Comparison of ENCODE assay signal across 35 cellular contexts in the genomic region with DNA sequence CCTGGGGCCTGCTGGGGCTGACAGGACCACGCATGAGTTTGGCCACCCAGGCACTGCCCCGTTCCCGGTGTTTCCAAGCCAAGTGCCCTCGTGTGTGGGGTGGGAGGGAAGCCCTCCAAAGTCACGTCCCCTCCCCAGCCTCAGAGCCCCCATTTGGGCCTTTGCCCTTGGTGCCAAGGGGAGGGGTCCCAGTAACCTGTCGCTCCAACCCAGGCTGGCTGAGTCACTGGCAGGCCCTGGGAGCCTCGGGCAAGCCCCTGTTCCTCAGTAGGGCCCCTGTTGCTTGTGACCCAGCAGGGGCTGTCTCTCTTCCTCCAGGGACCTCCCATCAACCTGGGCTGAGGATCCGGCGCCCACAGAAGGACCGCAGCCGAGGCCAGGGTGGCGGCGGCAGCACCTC. TPM values are rescaled to one million over a fixed set of nuclear protein-coding genes. Genes with fewer than 3 reads are reported as not detected.
"Had no signal": no experiment of that assay in that cellular context is flagged by ENCODE, and none has a peak within 500 bp of the region (broad histone marks: within the 10 kb centered on the region; RNA-seq: fewer than 3 reads in every experiment).

No MANE protein-coding gene starts in this region.

- H3K4me1 Mint-ChIP-seq: activated B cell treated with CpG ODN at 0.5 μM for 24 hours; activated CD4-positive, alpha-beta T cell treated with anti-CD3 and anti-CD28 coated beads, Interleukin-2, amount 10 ng/mL, durations not matched to agents 24 days and 14 days; activated naive CD8-positive, alpha-beta T cell treated with anti-CD3 and anti-CD28 coated beads for 36 hours; activated T-helper 17 cell treated with anti-CD3 and anti-CD28 coated beads, Interleukin-2, amount 50 U/mL, for 72 hours; T-cell; T-helper 17 cell had no signal

- H3K27me3 ChIP-seq: adrenal gland had no signal

- H3K4me3 Mint-ChIP-seq: activated B cell treated with CpG ODN at 0.5 μM for 24 hours; activated CD4-positive, alpha-beta memory T cell treated with anti-CD3 and anti-CD28 coated beads for 36 hours; activated CD4-positive, alpha-beta T cell treated with anti-CD3 and anti-CD28 coated beads, Interleukin-2, amount 10 ng/mL, durations not matched to agents 24 days and 14 days; activated CD8-positive, alpha-beta T cell treated with anti-CD3 and anti-CD28 coated beads for 36 hours; activated naive CD4-positive, alpha-beta T cell treated with anti-CD3 and anti-CD28 coated beads for 36 hours; activated naive CD8-positive, alpha-beta T cell treated with anti-CD3 and anti-CD28 coated beads for 36 hours; activated T-cell treated with anti-CD3 and anti-CD28 coated beads, Interleukin-2, amount 50 U/mL, for 4 hours; activated T-cell treated with anti-CD3 and anti-CD28 coated beads, Interleukin-2, amount 50 U/mL, for 72 hours; activated T-helper 1 cell treated with anti-CD3 and anti-CD28 coated beads, Interleukin-12 subunit alpha, Interleukin-12 subunit beta, Interleukin-2, Interleukin-4 antibody, amounts not matched to agents 30 ng/mL and 10 ng/mL and 1 ng/mL, durations not matched to agents 14 hours and 24 hours and 36 hours; activated T-helper 17 cell treated with anti-CD3 and anti-CD28 coated beads, Interleukin-2, amount 50 U/mL, for 72 hours; brain; T-cell; T-helper 17 cell; T-helper 2 cell treated with Interferon-gamma antibody and Interleukin-4, amounts not matched to agents 5 μg/mL and 100 μg/mL, for 36 hours had no signal

- H3K4me1 ChIP-seq: adrenal gland, breast epithelium had no signal

- H3K36me3 ChIP-seq: adrenal gland, breast epithelium had no signal

- H3K36me3 Mint-ChIP-seq: activated CD4-positive, alpha-beta memory T cell treated with anti-CD3 and anti-CD28 coated beads for 36 hours; activated naive CD4-positive, alpha-beta T cell treated with anti-CD3 and anti-CD28 coated beads, Interleukin-2, amount 50 U/mL, for 72 hours; activated naive CD8-positive, alpha-beta T cell treated with anti-CD3 and anti-CD28 coated beads for 36 hours; brain; T-cell had no signal

- DNase-seq: activated B cell treated with CpG ODN at 0.5 μM for 24 hours; activated CD4-positive, alpha-beta memory T cell treated with anti-CD3 and anti-CD28 coated beads for 36 hours; activated CD4-positive, alpha-beta T cell treated with anti-CD3 and anti-CD28 coated beads for 4 hours; activated CD4-positive, alpha-beta T cell treated with anti-CD3 and anti-CD28 coated beads, Interleukin-2, amount 10 ng/mL, durations not matched to agents 24 days and 14 days; activated CD4-positive, alpha-beta T cell treated with anti-CD3 and anti-CD28 coated beads, Interleukin-2, amount 50 U/mL, for 1 hour; activated CD4-positive, alpha-beta T cell treated with anti-CD3 and anti-CD28 coated beads, Interleukin-2, amount 50 U/mL, for 4 hours; activated CD4-positive, CD25-positive, alpha-beta regulatory T cell treated with anti-CD3 and anti-CD28 coated beads, Interleukin-2, amount 50 U/mL, for 72 hours; activated CD8-positive, alpha-beta memory T cell treated with anti-CD3 and anti-CD28 coated beads, Interleukin-2, amount 50 U/mL, for 4 hours; activated CD8-positive, alpha-beta T cell treated with anti-CD3 and anti-CD28 coated beads for 36 hours; activated effector memory CD4-positive, alpha-beta T cell treated with anti-CD3 and anti-CD28 coated beads, Interleukin-2, amount 50 U/mL, for 16 hours; activated gamma-delta T cell treated with Interleukin-2 at 50 U/mL for 16 hours; activated naive CD4-positive, alpha-beta T cell; activated naive CD4-positive, alpha-beta T cell treated with anti-CD3 and anti-CD28 coated beads for 36 hours; activated naive CD4-positive, alpha-beta T cell treated with anti-CD3 and anti-CD28 coated beads, Interleukin-2, amount 50 U/mL, for 16 hours; activated naive CD8-positive, alpha-beta T cell treated with anti-CD3 and anti-CD28 coated beads for 36 hours; activated T-cell treated with anti-CD3 and anti-CD28 coated beads for 4 hours; activated T-cell treated with anti-CD3 and anti-CD28 coated beads, Interleukin-2, amount 50 U/mL, for 1 hour; activated T-cell treated with anti-CD3 and anti-CD28 coated beads, Interleukin-2, amount 50 U/mL, for 4 hours; activated T-cell treated with anti-CD3 and anti-CD28 coated beads, Interleukin-2, amount 50 U/mL, for 72 hours; adrenal gland; amniotic stem cell; aorta; central memory CD4-positive, alpha-beta T cell; T-cell; T-helper 17 cell; T-helper 9 cell had no signal

- H3K27ac Mint-ChIP-seq: activated B cell treated with CpG ODN at 0.5 μM for 24 hours; activated CD4-positive, alpha-beta memory T cell treated with anti-CD3 and anti-CD28 coated beads for 36 hours; activated CD4-positive, alpha-beta T cell treated with anti-CD3 and anti-CD28 coated beads, Interleukin-2, amount 10 ng/mL, durations not matched to agents 24 days and 14 days; activated CD8-positive, alpha-beta T cell treated with anti-CD3 and anti-CD28 coated beads for 36 hours; activated naive CD4-positive, alpha-beta T cell treated with anti-CD3 and anti-CD28 coated beads for 36 hours; activated naive CD4-positive, alpha-beta T cell treated with anti-CD3 and anti-CD28 coated beads, Interleukin-2, amount 50 U/mL, for 72 hours; activated naive CD8-positive, alpha-beta T cell treated with anti-CD3 and anti-CD28 coated beads for 36 hours; activated T-cell treated with anti-CD3 and anti-CD28 coated beads, Interleukin-2, amount 50 U/mL, for 72 hours; activated T-helper 1 cell treated with anti-CD3 and anti-CD28 coated beads, Interleukin-12 subunit alpha, Interleukin-12 subunit beta, Interleukin-2, Interleukin-4 antibody, amounts not matched to agents 30 ng/mL and 10 ng/mL and 1 ng/mL, durations not matched to agents 14 hours and 24 hours and 36 hours; activated T-helper 17 cell treated with anti-CD3 and anti-CD28 coated beads, Interleukin-2, amount 50 U/mL, for 72 hours; brain; T-cell; T-helper 17 cell; T-helper 2 cell treated with Interferon-gamma antibody and Interleukin-4, amounts not matched to agents 5 μg/mL and 100 μg/mL, for 36 hours had no signal

- ATAC-seq: activated CD8-positive, alpha-beta T cell treated with anti-CD3 and anti-CD28 coated beads for 36 hours; activated naive CD4-positive, alpha-beta T cell treated with anti-CD3 and anti-CD28 coated beads, Interleukin-2, amount 50 U/mL, for 72 hours; activated T-cell treated with anti-CD3 and anti-CD28 coated beads, Interleukin-2, amount 50 U/mL, for 4 hours; activated T-cell treated with anti-CD3 and anti-CD28 coated beads, Interleukin-2, amount 50 U/mL, for 72 hours; activated T-helper 17 cell treated with anti-CD3 and anti-CD28 coated beads, Interleukin-2, amount 50 U/mL, for 72 hours; T-cell; T-helper 17 cell had no signal

- H3K27me3 Mint-ChIP-seq: activated B cell treated with CpG ODN at 0.5 μM for 24 hours; activated CD4-positive, alpha-beta memory T cell treated with anti-CD3 and anti-CD28 coated beads for 36 hours; activated CD8-positive, alpha-beta T cell treated with anti-CD3 and anti-CD28 coated beads for 36 hours; activated naive CD8-positive, alpha-beta T cell treated with anti-CD3 and anti-CD28 coated beads for 36 hours; activated T-helper 17 cell treated with anti-CD3 and anti-CD28 coated beads, Interleukin-2, amount 50 U/mL, for 72 hours; brain; T-cell; T-helper 17 cell had no signal

- H3K27ac ChIP-seq: adrenal gland, breast epithelium, VCaP had no signal

- H3K4me3 ChIP-seq: adrenal gland, breast epithelium had no signal

- H3K9me3 Mint-ChIP-seq: activated B cell treated with CpG ODN at 0.5 μM for 24 hours; activated CD4-positive, alpha-beta memory T cell treated with anti-CD3 and anti-CD28 coated beads for 36 hours; activated CD4-positive, alpha-beta T cell treated with anti-CD3 and anti-CD28 coated beads, Interleukin-2, amount 10 ng/mL, durations not matched to agents 24 days and 14 days; activated CD8-positive, alpha-beta T cell treated with anti-CD3 and anti-CD28 coated beads for 36 hours; activated naive CD4-positive, alpha-beta T cell treated with anti-CD3 and anti-CD28 coated beads for 36 hours; activated naive CD4-positive, alpha-beta T cell treated with anti-CD3 and anti-CD28 coated beads, Interleukin-2, amount 50 U/mL, for 72 hours; activated naive CD8-positive, alpha-beta T cell treated with anti-CD3 and anti-CD28 coated beads for 36 hours; activated T-cell treated with anti-CD3 and anti-CD28 coated beads, Interleukin-2, amount 50 U/mL, for 4 hours; activated T-cell treated with anti-CD3 and anti-CD28 coated beads, Interleukin-2, amount 50 U/mL, for 72 hours; activated T-helper 1 cell treated with anti-CD3 and anti-CD28 coated beads, Interleukin-12 subunit alpha, Interleukin-12 subunit beta, Interleukin-2, Interleukin-4 antibody, amounts not matched to agents 30 ng/mL and 10 ng/mL and 1 ng/mL, durations not matched to agents 14 hours and 24 hours and 36 hours; activated T-helper 17 cell treated with anti-CD3 and anti-CD28 coated beads, Interleukin-2, amount 50 U/mL, for 72 hours; T-cell; T-helper 2 cell treated with Interferon-gamma antibody and Interleukin-4, amounts not matched to agents 5 μg/mL and 100 μg/mL, for 36 hours had no signal

- H3K9me3 ChIP-seq: adrenal gland had no signal

RNA-seq across cellular contexts. Expression of a gene that starts 13.7 kb away (rescaled TPM):
- total RNA-seq: activated B cell treated with CpG ODN at 0.5 μM for 24 hours; activated CD4-positive, alpha-beta memory T cell treated with anti-CD3 and anti-CD28 coated beads for 36 hours; activated CD4-positive, alpha-beta T cell treated with anti-CD3 and anti-CD28 coated beads, Interleukin-2, amount 10 ng/mL, durations not matched to agents 24 days and 14 days; activated CD8-positive, alpha-beta memory T cell treated with anti-CD3 and anti-CD28 coated beads for 36 hours; activated CD8-positive, alpha-beta T cell treated with anti-CD3 and anti-CD28 coated beads for 36 hours; activated naive CD4-positive, alpha-beta T cell treated with anti-CD3 and anti-CD28 coated beads for 36 hours; activated naive CD4-positive, alpha-beta T cell treated with anti-CD3 and anti-CD28 coated beads, Interleukin-2, amount 50 U/mL, for 72 hours; activated naive CD8-positive, alpha-beta T cell treated with anti-CD3 and anti-CD28 coated beads for 36 hours; activated T-cell treated with anti-CD3 and anti-CD28 coated beads, Interleukin-2, amount 50 U/mL, for 72 hours; activated T-helper 1 cell treated with anti-CD3 and anti-CD28 coated beads, Interleukin-12 subunit alpha, Interleukin-12 subunit beta, Interleukin-2, Interleukin-4 antibody, amounts not matched to agents 30 ng/mL and 10 ng/mL and 1 ng/mL, durations not matched to agents 14 hours and 24 hours and 36 hours; activated T-helper 17 cell treated with anti-CD3 and anti-CD28 coated beads, Interleukin-2, amount 50 U/mL, for 72 hours; T-helper 1 cell treated with Interleukin-12 subunit alpha and Interleukin-12 subunit beta and Interleukin-4 antibody, amounts not matched to agents 30 ng/mL and 1 ng/mL, for 36 hours; T-helper 17 cell had no signal

RNA-seq across cellular contexts. Expression of a gene that starts 36.4 kb away (rescaled TPM):
- total RNA-seq: activated B cell treated with CpG ODN at 0.5 μM for 24 hours; activated CD4-positive, alpha-beta memory T cell treated with anti-CD3 and anti-CD28 coated beads for 36 hours; activated CD4-positive, alpha-beta T cell treated with anti-CD3 and anti-CD28 coated beads, Interleukin-2, amount 10 ng/mL, durations not matched to agents 24 days and 14 days; activated CD8-positive, alpha-beta memory T cell treated with anti-CD3 and anti-CD28 coated beads for 36 hours; activated CD8-positive, alpha-beta T cell treated with anti-CD3 and anti-CD28 coated beads for 36 hours; activated naive CD4-positive, alpha-beta T cell treated with anti-CD3 and anti-CD28 coated beads for 36 hours; activated naive CD4-positive, alpha-beta T cell treated with anti-CD3 and anti-CD28 coated beads, Interleukin-2, amount 50 U/mL, for 72 hours; activated naive CD8-positive, alpha-beta T cell treated with anti-CD3 and anti-CD28 coated beads for 36 hours; activated T-cell treated with anti-CD3 and anti-CD28 coated beads, Interleukin-2, amount 50 U/mL, for 72 hours; activated T-helper 17 cell treated with anti-CD3 and anti-CD28 coated beads, Interleukin-2, amount 50 U/mL, for 72 hours; breast epithelium; T-helper 17 cell had no signal
